In genomic region chr17:28953444-28954118, GRCh38 we compare ENCODE assay signal across 8 cellular contexts. TPM values are rescaled to one million over a fixed set of nuclear protein-coding genes. Genes with fewer than 3 reads are reported as not detected.
DNase-seq lines count a peak whose midpoint lies in the region; ATAC-seq and TF ChIP-seq lines count a peak whose summit lies in the region.

No MANE protein-coding gene starts in this region.

- POLR2A ChIA-PET in HCT116 (lab: Charles Lee), result interaction anchor here (0.6 to 1.3 kb wide), 4 partner anchors 11 to 234 kb away, joined by 3 to 5 read pairs (median 4); partner anchors contain the start of genes NEK8, RPL23A and TLCD1

- CTCF ChIA-PET in HCT116 (lab: Charles Lee), result interaction anchor here (0.8 to 4.0 kb wide), 13 partner anchors 10 to 309 kb away, joined by 3 to 68 read pairs (median 4); partner anchors contain the start of genes BLTP2, NEK8, RPL23A and TLCD1
- CTCF ChIA-PET in mammary epithelial cell (lab: Charles Lee; ENCODE audit: low non-redundant PET), result interaction anchor here (0.6 to 1.0 kb wide), 3 partner anchors 190 to 309 kb away, joined by 3 read pairs; no protein-coding TSS in a partner anchor

- H4K20me1 ChIP-seq in HCT116 (ENCODE audit: insufficient read depth), result no peaks in the 10 kb centered on the region
- H4K20me1 ChIP-seq in mammary epithelial cell (ENCODE audit: insufficient read depth, low read length), result no peaks in the 10 kb centered on the region

- H3K79me2 ChIP-seq in HCT116 (ENCODE audit: insufficient read depth, low read length) (peaks cover 23% of the 10 kb centered on the region), mammary epithelial cell (ENCODE audit: insufficient read depth, low read length) (peaks cover 27% of the 10 kb centered on the region)

- TF ChIP-seq CTCF in HCT116 (IDR thresholded peaks at IDR 0.05 in 2 of 3, conservative IDR thresholded peaks at IDR 0.05 in 1 of 3; ENCODE audit: borderline replicate concordance in 1 of 3, insufficient read depth in 1 of 3, low read depth in 2 of 3, low read length in 2 of 3), result peak in 2 of 3 experiments; percentile 88 to 92; a peak in 5 of 6 replicates
- peak; percentile 82 to 86 for TF ChIP-seq CTCF in mammary epithelial cell (conservative IDR thresholded peaks at IDR 0.05 in 1 of 2, IDR thresholded peaks at IDR 0.05 in 1 of 2; ENCODE audit: extremely low read depth in 1 of 2, insufficient read depth in 1 of 2, low read depth in 1 of 2, low read length in 2 of 2)

- 26% methylated on average over 5 of the region's 5 CpGs for WGBS in mammary epithelial cell (ENCODE audit: low coverage, missing lambda C conversion rate)

- H3K27ac ChIP-seq in HCT116 (ENCODE audit: low read depth, low read length), result no peak overlapping the region
- no peak overlapping the region for H3K27ac ChIP-seq in mammary epithelial cell (ENCODE audit: insufficient read depth, low read depth, low read length)

- no peaks in the 10 kb centered on the region for H3K9me3 ChIP-seq in HCT116 (ENCODE audit: control insufficient read depth in 1 of 2, insufficient read depth in 1 of 2, low read depth in 1 of 2, low read length in 2 of 2)
- no peaks in the 10 kb centered on the region for H3K9me3 ChIP-seq in mammary epithelial cell (replicated peaks; ENCODE audit: insufficient read depth, low read length)

- no peaks in the 10 kb centered on the region for H3K27me3 ChIP-seq in HCT116 (ENCODE audit: insufficient read depth, low read length)
- no peaks in the 10 kb centered on the region for H3K27me3 ChIP-seq in mammary epithelial cell (ENCODE audit: insufficient read depth, low read length)

- RAD21 ChIA-PET in HCT116 (lab: Charles Lee; ENCODE audit: low non-redundant PET in 1 of 2, low total read pairs in 2 of 2, uncharacterized antibody in 2 of 2, unreplicated experiment in 2 of 2), result interaction anchor here (1.1 to 1.4 kb wide), 4 partner anchors 12 to 227 kb away, joined by 3 to 5 read pairs (median 3); partner anchors contain the start of gene TLCD1 (in 1 of the 2)

- peaks cover 9 to 22% of the 10 kb centered on the region in 2 experiments for H3K4me1 ChIP-seq in HCT116 (ENCODE audit: control insufficient read depth in 1 of 2, insufficient read depth in 2 of 2, low read length in 2 of 2)
- H3K4me1 ChIP-seq in mammary epithelial cell (ENCODE audit: insufficient read depth, low read length), result peaks cover 5% of the 10 kb centered on the region

- in situ Hi-C loops in Caki2 (cut with HindIII; ENCODE audit: low pct_unique_long_range_greater_than_20kb, low sequenced_read_pairs), result no loop called here
- in situ Hi-C loops in mammary epithelial cell (cut with MboI; ENCODE audit: low sequenced_read_pairs in 2 of 2), result no loop called here

- dilution Hi-C loops in mammary epithelial cell (cut with HindIII; ENCODE audit: low sequenced_read_pairs), result no loop called here

- no peak for TF ChIP-seq RAD21 in HCT116 (IDR thresholded peaks at IDR 0.05; ENCODE audit: low read depth)

- no peak for TF ChIP-seq POLR2A in HCT116 (IDR thresholded peaks at IDR 0.05; ENCODE audit: borderline replicate concordance, extremely low read depth, insufficient read depth, insufficient read length)

- DNase-seq in Caki2 (ENCODE audit: low read depth), result peak; percentile 41
- peak; percentile 45 for DNase-seq in HCT116 (ENCODE audit: low read depth, low spot score)
- DNase-seq in T-helper 2 cell, result peak in 3 of 5 experiments; percentile 17 to 50 (median 24)
- peak; percentile 19 for DNase-seq in mammary epithelial cell
- peak; percentile 70 for DNase-seq in medulla oblongata (ENCODE audit: extremely low spot score)
- DNase-seq in superior temporal gyrus (ENCODE audit: extremely low spot score), result peak; percentile 74

- no peak overlapping the region for H3K4me3 ChIP-seq in HCT116 (replicated peaks in 1 of 2; ENCODE audit: low read depth in 1 of 2, low read length in 2 of 2)
- H3K4me3 ChIP-seq in mammary epithelial cell (replicated peaks in 1 of 3; ENCODE audit: insufficient read depth in 1 of 3, low read depth in 2 of 3, low read length in 3 of 3), result no peak overlapping the region

- H3K36me3 ChIP-seq in HCT116 (ENCODE audit: control insufficient read depth in 1 of 2, insufficient read depth in 2 of 2, low read length in 2 of 2) (no peaks in the 10 kb centered on the region), mammary epithelial cell (ENCODE audit: insufficient read depth, low read length) (no peaks in the 10 kb centered on the region)

- ATAC-seq in HCT116 (no peak), HG03108 (IDR thresholded peaks at IDR 0.05; ENCODE audit: unreplicated experiment) (no peak), HG03095 (IDR thresholded peaks at IDR 0.05; ENCODE audit: unreplicated experiment) (no peak)

- H3K9ac ChIP-seq in HCT116 (ENCODE audit: low read length) (no peak overlapping the region), mammary epithelial cell (ENCODE audit: insufficient read depth, low read length) (no peak overlapping the region)

- BruUV-seq in HCT116 (replicated peaks; lab: Mats Ljungman, UMichigan) (no TSS peak), mammary epithelial cell (replicated peaks; lab: Mats Ljungman, UMichigan) (no TSS peak)

- no peak overlapping the region for H2AFZ ChIP-seq in HCT116 (ENCODE audit: low read depth, low read length, poor library complexity, severe bottlenecking)
- H2AFZ ChIP-seq in mammary epithelial cell (ENCODE audit: low read depth, low read length), result no peak overlapping the region

- intact Hi-C loops in HCT116 (cut with micrococcal nuclease), result loop anchor here (2.0 kb wide), 2 partner anchors 227 to 235 kb away; partner anchors contain the start of genes RPL23A and TLCD1
- intact Hi-C loops in mammary epithelial cell (cut with micrococcal nuclease), result loop anchor here (1.0 to 5.0 kb wide), 4 partner anchors 106 to 226 kb away; no protein-coding TSS in a partner anchor

- no peaks in the 10 kb centered on the region for H3K9me2 ChIP-seq in HCT116 (ENCODE audit: insufficient read depth)

- H3K4me2 ChIP-seq in HCT116 (ENCODE audit: low read length) (peak overlapping the region; percentile 90), mammary epithelial cell (ENCODE audit: insufficient read depth, low read depth, low read length) (no peak overlapping the region)

TF ChIP-seq in HCT116, 20 proteins besides CTCF, POLR2A, EP300 and RAD21:
- TF ChIP-seq TCF7L2 (IDR thresholded peaks at IDR 0.05; ENCODE audit: borderline replicate concordance, extremely low read depth, insufficient read depth, insufficient read length) (peak; percentile 8), YY1 (IDR thresholded peaks at IDR 0.05; ENCODE audit: extremely low read depth, insufficient replicate concordance, low read depth, low read length) (peak; percentile 7), SRF (IDR thresholded peaks at IDR 0.05; ENCODE audit: low read depth) (no peak), ZFX (IDR thresholded peaks at IDR 0.05) (no peak), POLR2AphosphoS5 (IDR thresholded peaks at IDR 0.05; ENCODE audit: low read depth, low read length) (no peak), REST (IDR thresholded peaks at IDR 0.05; ENCODE audit: low read depth) (no peak), ELF1 (IDR thresholded peaks at IDR 0.05; ENCODE audit: borderline replicate concordance, low read depth) (no peak)
- TF ChIP-seq, protein P1, sequence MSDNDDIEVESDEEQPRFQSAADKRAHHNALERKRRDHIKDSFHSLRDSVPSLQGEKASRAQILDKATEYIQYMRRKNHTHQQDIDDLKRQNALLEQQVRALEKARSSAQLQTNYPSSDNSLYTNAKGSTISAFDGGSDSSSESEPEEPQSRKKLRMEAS (IDR thresholded peaks at IDR 0.05), result no peak

RNA-seq across cellular contexts. Expression of gene PHF12, which starts 2.3 kb away (rescaled TPM):
- total RNA-seq in Caki2 (2014; rRNA removed; shearing (Covaris generic); ENCODE audit: low replicate concordance), result 10.6 and 19.2 TPM in 2 replicates
- total RNA-seq in HCT116 (2021; ENCODE audit: unreplicated experiment), result 35.7 TPM
- 29.2 and 33.0 TPM in 2 replicates for polyA plus RNA-seq in HCT116 (2012)
- total RNA-seq in mammary epithelial cell, result 10 to 100 TPM; 22.7 to 31.1 TPM
- 17.8 TPM for polyA plus RNA-seq in mammary epithelial cell
- polyA minus RNA-seq in mammary epithelial cell, result 60.6 TPM

RNA-seq across cellular contexts. Expression of gene DHRS13, which starts 50.7 kb away (rescaled TPM):
- 36.2 and 50.4 TPM in 2 replicates for total RNA-seq in Caki2 (2014; rRNA removed; shearing (Covaris generic); ENCODE audit: low replicate concordance)
- 13.5 TPM for total RNA-seq in HCT116 (2021; ENCODE audit: unreplicated experiment)
- 5.6 and 7.3 TPM in 2 replicates for polyA plus RNA-seq in HCT116 (2012)
- 1 to 10 TPM; 2.3 to 7.3 TPM for total RNA-seq in mammary epithelial cell
- 7.9 TPM for polyA plus RNA-seq in mammary epithelial cell
- 6.2 TPM for polyA minus RNA-seq in mammary epithelial cell

RNA-seq across cellular contexts. Expression of gene SEZ6, which starts 52.3 kb away (rescaled TPM):
- not detected in 2 replicates for total RNA-seq in Caki2 (2014; rRNA removed; shearing (Covaris generic); ENCODE audit: low replicate concordance)
- total RNA-seq in HCT116 (2021; ENCODE audit: unreplicated experiment) (0.22 TPM), mammary epithelial cell (not detected)
- polyA plus RNA-seq in HCT116 (2012), result 0.13 and 0.16 TPM in 2 replicates
- polyA plus RNA-seq in mammary epithelial cell, result not detected
- polyA minus RNA-seq in mammary epithelial cell, result not detected

RNA-seq across cellular contexts. Expression of gene FLOT2, which starts 56.0 kb away (rescaled TPM):
- total RNA-seq in Caki2 (2014; rRNA removed; shearing (Covaris generic); ENCODE audit: low replicate concordance), result 121 and 133 TPM in 2 replicates
- total RNA-seq in HCT116 (2021; ENCODE audit: unreplicated experiment) (98.1 TPM), mammary epithelial cell (100 to 1,000 TPM in 1 of 2 donors, 10 to 100 TPM in 1; 80.2 to 129 TPM)
- 58.9 and 59.8 TPM in 2 replicates for polyA plus RNA-seq in HCT116 (2012)
- 105 TPM for polyA plus RNA-seq in mammary epithelial cell
- polyA minus RNA-seq in mammary epithelial cell, result 226 TPM

Comparison
In these comparisons a context has a peak if more than half of its experiments do, and no peak if none do; other contexts are left out.
1. DNase-seq: peak in every context shown above with its lines; median percentile 74 in superior temporal gyrus; 70 in medulla oblongata; 45 in HCT116; 41 in Caki2; 24 in T-helper 2 cell; 19 in mammary epithelial cell.